ENCODE assay signal across 9 cellular contexts in the genomic region with DNA sequence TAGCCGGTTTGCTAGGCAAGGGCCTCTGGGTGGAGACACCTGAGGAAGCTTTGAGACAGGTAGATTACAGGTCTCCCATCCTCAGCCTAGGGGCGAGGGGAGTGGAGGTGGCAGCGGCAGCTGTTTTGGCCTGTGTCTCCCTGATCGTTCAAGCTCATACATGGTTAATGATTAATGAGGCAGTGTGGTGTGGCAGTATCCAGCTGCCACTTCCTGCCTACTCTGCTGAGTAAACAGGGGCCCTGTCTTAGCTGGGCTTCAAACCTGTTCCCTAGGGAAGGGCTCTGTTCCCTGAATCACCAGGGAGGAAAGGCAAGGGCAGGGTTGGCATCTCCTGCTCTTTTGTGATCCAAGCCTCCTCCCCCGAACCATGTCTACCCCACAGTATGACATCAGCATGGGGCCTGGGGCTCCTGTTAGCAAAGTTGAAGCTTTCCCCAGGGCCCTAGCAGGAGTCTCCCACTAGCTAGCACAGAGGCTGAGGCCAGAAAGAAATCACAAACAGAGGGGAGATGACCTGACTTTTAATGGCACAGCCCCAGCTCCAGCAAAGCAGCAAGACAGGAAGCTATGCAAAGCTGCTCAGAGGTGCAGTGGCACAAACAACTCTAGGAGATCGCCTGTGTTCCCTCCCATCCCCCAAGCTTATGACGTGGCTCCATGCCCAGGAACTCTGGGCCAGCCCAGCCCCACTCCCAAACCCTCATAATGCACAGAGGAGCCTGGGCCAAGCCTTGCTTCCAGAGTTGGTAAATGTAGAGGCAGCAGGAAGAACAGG. TPM values are rescaled to one million over a fixed set of nuclear protein-coding genes. Genes with fewer than 3 reads are reported as not detected.
A peak's percentile ranks its signal among the peaks of the same experiment; 100 is the strongest.
DNase-seq lines count a peak whose midpoint lies in the region; ATAC-seq, FAIRE-seq and TF ChIP-seq lines count a peak whose summit lies in the region.
"Had no signal": no experiment of that assay in that cellular context is flagged by ENCODE, and none has a peak within 500 bp of the region (broad histone marks: within the 10 kb centered on the region; RNA-seq: fewer than 3 reads in every experiment).

No MANE protein-coding gene starts in this region.

- DNase-seq in Daoy (ENCODE audit: low read depth) (peak; percentile 89), LHCN-M2 (ENCODE audit: low read depth) (peak; percentile 98), bronchial epithelial cell (ENCODE audit: low read depth) (peak; percentile 98), kidney (peak; percentile 93)
- DNase-seq in stimulated activated CD4-positive, alpha-beta T cell treated with anti-CD3 and anti-CD28 coated beads, Interleukin-4, amount 100 ng/mL, for 24 hours, result peak; percentile 39

- ATAC-seq in GM21528 (IDR thresholded peaks at IDR 0.05; ENCODE audit: low FRiP score, unreplicated experiment) (peak; percentile 36), SK-N-SH treated with all-trans-retinoic acid at 6 μM for 48 hours (peak; percentile 21), GM21360 (IDR thresholded peaks at IDR 0.05; ENCODE audit: unreplicated experiment) (no peak)

- H3K27ac ChIP-seq in kidney (ENCODE audit: low read depth in 2 of 2, low read length in 2 of 2), result peak overlapping the region; percentile 87 to 99

- H3K9ac ChIP-seq in kidney (ENCODE audit: low read length in 2 of 2), result peak overlapping the region; percentile 33 to 38

- H3K36me3 ChIP-seq in bronchial epithelial cell (ENCODE audit: control insufficient read depth, insufficient read depth, low read length), result peaks cover 23% of the 10 kb centered on the region
- H3K36me3 ChIP-seq in kidney (ENCODE audit: control insufficient read depth in 1 of 2, insufficient read depth in 2 of 2, low read length in 2 of 2), result peaks cover 3 to 12% of the 10 kb centered on the region in 2 donors

- peaks cover 53 to 76% of the 10 kb centered on the region in 2 donors for H3K4me1 ChIP-seq in kidney (ENCODE audit: control insufficient read depth in 1 of 2, insufficient read depth in 1 of 2, low read depth in 1 of 2, low read length in 2 of 2)

- peak; percentile 90 for FAIRE-seq in bronchial epithelial cell (lab: Jason Lieb, UNC)
- no peak for FAIRE-seq in kidney (lab: Jason Lieb, UNC)
- FAIRE-seq: endometrium had no signal

- H3K27me3 ChIP-seq in bronchial epithelial cell (ENCODE audit: control insufficient read depth, insufficient read depth, low read length), result no peaks in the 10 kb centered on the region

- H3K9me3 ChIP-seq in kidney (ENCODE audit: control insufficient read depth in 1 of 2, low read length in 2 of 2), result no peaks in the 10 kb centered on the region

- no peak overlapping the region for H3K4me3 ChIP-seq in bronchial epithelial cell (ENCODE audit: low read depth, low read length)
- peak overlapping the region; percentile 15 to 20 for H3K4me3 ChIP-seq in kidney (ENCODE audit: low read length in 2 of 2)

- intact Hi-C loops in kidney (cut with DNase I), result no loop called here

- TF ChIP-seq CTCF in bronchial epithelial cell (IDR thresholded peaks at IDR 0.05; ENCODE audit: insufficient read depth, low read length, severe bottlenecking) (peak; percentile 1), kidney (IDR thresholded peaks at IDR 0.05; ENCODE audit: borderline replicate concordance, extremely low read depth, insufficient read depth) (no peak)

TF ChIP-seq in SK-N-SH treated with all-trans-retinoic acid at 6 μM for 48 hours, 23 proteins besides CTCF, POLR2A, EP300 and RAD21 (continues in another document):
- no peak for TF ChIP-seq PPARA (CRISPR knock-in tag; IDR thresholded peaks at IDR 0.05; ENCODE audit: borderline replicate concordance)
- TF ChIP-seq ZC3H10 (CRISPR knock-in tag; IDR thresholded peaks at IDR 0.05), result no peak
- no peak for TF ChIP-seq OSR1 (CRISPR knock-in tag; IDR thresholded peaks at IDR 0.05)
- TF ChIP-seq ISL1 (CRISPR knock-in tag; IDR thresholded peaks at IDR 0.05), result no peak
- TF ChIP-seq GLIS3 (CRISPR knock-in tag; IDR thresholded peaks at IDR 0.05), result no peak
- no peak for TF ChIP-seq TOX (CRISPR knock-in tag; IDR thresholded peaks at IDR 0.05; ENCODE audit: borderline replicate concordance)
- TF ChIP-seq CREB5 (CRISPR knock-in tag; IDR thresholded peaks at IDR 0.05; ENCODE audit: low read depth), result no peak
- no peak for TF ChIP-seq TCF4 (CRISPR knock-in tag; IDR thresholded peaks at IDR 0.05; ENCODE audit: borderline replicate concordance)
- TF ChIP-seq, protein P1, sequence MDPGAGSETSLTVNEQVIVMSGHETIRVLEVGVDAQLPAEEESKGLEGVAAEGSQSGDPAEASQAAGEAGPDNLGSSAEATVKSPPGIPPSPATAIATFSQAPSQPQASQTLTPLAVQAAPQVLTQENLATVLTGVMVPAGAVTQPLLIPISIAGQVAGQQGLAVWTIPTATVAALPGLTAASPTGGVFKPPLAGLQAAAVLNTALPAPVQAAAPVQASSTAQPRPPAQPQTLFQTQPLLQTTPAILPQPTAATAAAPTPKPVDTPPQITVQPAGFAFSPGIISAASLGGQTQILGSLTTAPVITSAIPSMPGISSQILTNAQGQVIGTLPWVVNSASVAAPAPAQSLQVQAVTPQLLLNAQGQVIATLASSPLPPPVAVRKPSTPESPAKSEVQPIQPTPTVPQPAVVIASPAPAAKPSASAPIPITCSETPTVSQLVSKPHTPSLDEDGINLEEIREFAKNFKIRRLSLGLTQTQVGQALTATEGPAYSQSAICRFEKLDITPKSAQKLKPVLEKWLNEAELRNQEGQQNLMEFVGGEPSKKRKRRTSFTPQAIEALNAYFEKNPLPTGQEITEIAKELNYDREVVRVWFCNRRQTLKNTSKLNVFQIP (CRISPR knock-in tag; IDR thresholded peaks at IDR 0.05; ENCODE audit: borderline replicate concordance, low read depth), result no peak
- no peak for TF ChIP-seq RARB (CRISPR knock-in tag; IDR thresholded peaks at IDR 0.05)
- no peak for TF ChIP-seq ARNTL (CRISPR knock-in tag; IDR thresholded peaks at IDR 0.05; ENCODE audit: borderline replicate concordance, low read depth)
- no peak for TF ChIP-seq SNAI2 (CRISPR knock-in tag; IDR thresholded peaks at IDR 0.05)
- no peak for TF ChIP-seq ZFP30 (CRISPR knock-in tag; IDR thresholded peaks at IDR 0.05)
- TF ChIP-seq ZNF8 (CRISPR knock-in tag; IDR thresholded peaks at IDR 0.05), result no peak
- no peak for TF ChIP-seq ZFP3 (CRISPR knock-in tag; IDR thresholded peaks at IDR 0.05)
- TF ChIP-seq CSDC2 (CRISPR knock-in tag; IDR thresholded peaks at IDR 0.05), result no peak
- TF ChIP-seq ZNF70 (CRISPR knock-in tag; IDR thresholded peaks at IDR 0.05), result no peak

RNA-seq across cellular contexts. Expression of gene TUBA4B, which starts 3.7 kb away (rescaled TPM):
- total RNA-seq in Daoy (2014; rRNA removed; shearing (Covaris generic)), result not detected in 2 replicates
- total RNA-seq in LHCN-M2 (2014; rRNA removed) (not detected in 2 replicates), bronchial epithelial cell (not detected in 2 replicates), kidney (0.98 TPM)
- not detected for polyA plus RNA-seq in LHCN-M2 (2012)
- 15.4 TPM for polyA plus RNA-seq in kidney (ENCODE audit: insufficient read depth, low read depth, low replicate concordance)

RNA-seq across cellular contexts. Expression of gene STK16, which starts 4.1 kb away (rescaled TPM):
- total RNA-seq in Daoy (2014; rRNA removed; shearing (Covaris generic)), result 5.4 and 8.9 TPM in 2 replicates
- total RNA-seq in LHCN-M2 (2014; rRNA removed) (22.3 and 27.1 TPM in 2 replicates), bronchial epithelial cell (48.3 and 50.8 TPM in 2 replicates), kidney (29.9 TPM)
- 63.9 TPM for polyA plus RNA-seq in LHCN-M2 (2012)
- polyA plus RNA-seq in kidney (ENCODE audit: insufficient read depth, low read depth, low replicate concordance), result 53.8 TPM

RNA-seq across cellular contexts. Expression of gene GLB1L, which starts 4.1 kb away (rescaled TPM):
- total RNA-seq in Daoy (2014; rRNA removed; shearing (Covaris generic)), result 2.7 and 3.2 TPM in 2 replicates
- total RNA-seq in LHCN-M2 (2014; rRNA removed) (7.4 and 12.3 TPM in 2 replicates), bronchial epithelial cell (3.7 and 4.7 TPM in 2 replicates), kidney (20.6 TPM)
- polyA plus RNA-seq in LHCN-M2 (2012), result 4.2 TPM
- 19.7 TPM for polyA plus RNA-seq in kidney (ENCODE audit: insufficient read depth, low read depth, low replicate concordance)

RNA-seq across cellular contexts. Expression of gene TUBA4A, which starts 4.3 kb away (rescaled TPM):
- 65.0 and 79.9 TPM in 2 replicates for total RNA-seq in Daoy (2014; rRNA removed; shearing (Covaris generic))
- total RNA-seq in LHCN-M2 (2014; rRNA removed) (211 and 235 TPM in 2 replicates), bronchial epithelial cell (47.9 and 68.7 TPM in 2 replicates), kidney (49.4 TPM)
- 191 TPM for polyA plus RNA-seq in LHCN-M2 (2012)
- polyA plus RNA-seq in kidney (ENCODE audit: insufficient read depth, low read depth, low replicate concordance), result 156 TPM

RNA-seq across cellular contexts. Expression of gene ANKZF1, which starts 19.8 kb away (rescaled TPM):
- total RNA-seq in Daoy (2014; rRNA removed; shearing (Covaris generic)), result 25.2 and 25.8 TPM in 2 replicates
- total RNA-seq in LHCN-M2 (2014; rRNA removed) (26.3 and 30.1 TPM in 2 replicates), bronchial epithelial cell (46.3 and 48.9 TPM in 2 replicates), kidney (48.9 TPM)
- polyA plus RNA-seq in LHCN-M2 (2012), result 13.6 TPM
- polyA plus RNA-seq in kidney (ENCODE audit: insufficient read depth, low read depth, low replicate concordance), result 26.6 TPM

Comparison
In these comparisons a context has a peak if more than half of its experiments do, and no peak if none do; other contexts are left out.
1. DNase-seq: peak in every context shown above with its lines; median percentile 98 in LHCN-M2; 98 in bronchial epithelial cell; 93 in kidney; 89 in Daoy; 39 in stimulated activated CD4-positive, alpha-beta T cell treated with anti-CD3 and anti-CD28 coated beads, Interleukin-4, amount 100 ng/mL, for 24 hours.